Comparison of ENCODE assay signal across 26 cellular contexts in genomic region chr5:176549871-176550270, GRCh38. TPM values are rescaled to one million over a fixed set of nuclear protein-coding genes. Genes with fewer than 3 reads are reported as not detected.
DNase-seq lines count a peak whose midpoint lies in the region; ATAC-seq and TF ChIP-seq lines count a peak whose summit lies in the region.
"Had no signal": no experiment of that assay in that cellular context is flagged by ENCODE, and none has a peak within 500 bp of the region (broad histone marks: within the 10 kb centered on the region; RNA-seq: fewer than 3 reads in every experiment).

No MANE protein-coding gene starts in this region.

- H3K4me1 ChIP-seq in liver (ENCODE audit: control insufficient read depth in 4 of 4, insufficient read depth in 4 of 4, low read length in 3 of 4) = peaks cover 0 to 18% (median 11%) of the 10 kb centered on the region in 4 donors
- H3K4me1 ChIP-seq: body of pancreas, uterus had no signal

- TF ChIP-seq CTCF in liver (IDR thresholded peaks at IDR 0.05; ENCODE audit: low read depth, low read length, missing input control) = no peak

- H3K27me3 Mint-ChIP-seq in activated naive CD8-positive, alpha-beta T cell = no peaks in the 10 kb centered on the region
- H3K27me3 Mint-ChIP-seq in activated naive CD8-positive, alpha-beta T cell treated with anti-CD3 and anti-CD28 coated beads, Interleukin-2, amount 50 U/mL, for 24 hours = no peaks in the 10 kb centered on the region
- no peaks in the 10 kb centered on the region for H3K27me3 Mint-ChIP-seq in activated T-helper 17 cell treated with anti-CD3 and anti-CD28 coated beads, Interleukin-2, amount 50 U/mL, for 72 hours

- peaks cover 63% of the 10 kb centered on the region for H3K4me1 Mint-ChIP-seq in activated naive CD8-positive, alpha-beta T cell (ENCODE audit: low read depth)
- H3K4me1 Mint-ChIP-seq in activated naive CD8-positive, alpha-beta T cell treated with anti-CD3 and anti-CD28 coated beads, Interleukin-2, amount 50 U/mL, for 24 hours = peaks cover 51% of the 10 kb centered on the region
- H3K4me1 Mint-ChIP-seq in activated T-helper 17 cell treated with anti-CD3 and anti-CD28 coated beads, Interleukin-2, amount 50 U/mL, for 72 hours = peaks cover 8% of the 10 kb centered on the region
- peaks cover 51% of the 10 kb centered on the region for H3K4me1 Mint-ChIP-seq in stimulated activated effector memory CD8-positive, alpha-beta T cell treated with anti-CD3 and anti-CD28 coated beads, Interleukin-12 subunit alpha, Interleukin-12 subunit beta, amount 100 ng/mL, for 72 hours

- H3K36me3 ChIP-seq in liver (ENCODE audit: control insufficient read depth in 4 of 4, insufficient read depth in 3 of 4, low read depth in 1 of 4, low read length in 3 of 4) = no peaks in the 10 kb centered on the region
- H3K36me3 ChIP-seq: esophagus muscularis mucosa, sigmoid colon, uterus had no signal

- H3K27ac ChIP-seq in liver (ENCODE audit: low read depth in 1 of 2, low read length in 2 of 2) = peak overlapping the region; percentile 29 to 47
- H3K27ac ChIP-seq: body of pancreas, esophagus muscularis mucosa, parathyroid adenoma, sigmoid colon, uterus had no signal

- 80% methylated on average over 7 of the region's 7 CpGs for WGBS in liver

- no peaks in the 10 kb centered on the region for H3K36me3 Mint-ChIP-seq in activated naive CD8-positive, alpha-beta T cell
- no peaks in the 10 kb centered on the region for H3K36me3 Mint-ChIP-seq in activated naive CD8-positive, alpha-beta T cell treated with anti-CD3 and anti-CD28 coated beads, Interleukin-2, amount 50 U/mL, for 24 hours (ENCODE audit: low read depth)
- H3K36me3 Mint-ChIP-seq in activated T-helper 17 cell treated with anti-CD3 and anti-CD28 coated beads, Interleukin-2, amount 50 U/mL, for 72 hours (ENCODE audit: low read depth) = no peaks in the 10 kb centered on the region
- peaks cover 4% of the 10 kb centered on the region for H3K36me3 Mint-ChIP-seq in stimulated activated effector memory CD8-positive, alpha-beta T cell treated with anti-CD3 and anti-CD28 coated beads, Interleukin-12 subunit alpha, Interleukin-12 subunit beta, amount 100 ng/mL, for 72 hours
- H3K36me3 Mint-ChIP-seq: natural killer cell had no signal

- no peak for TF ChIP-seq RAD21 in liver (IDR thresholded peaks at IDR 0.05)

- no peak overlapping the region for H3K9ac ChIP-seq in liver (ENCODE audit: low read depth in 1 of 2, low read length in 2 of 2)
- H3K9ac ChIP-seq: parathyroid adenoma had no signal

- no peaks in the 10 kb centered on the region for H3K9me3 ChIP-seq in liver (ENCODE audit: control insufficient read depth in 4 of 4, low read length in 3 of 4)
- H3K9me3 ChIP-seq: body of pancreas, esophagus muscularis mucosa, sigmoid colon, uterus had no signal

- H3K4me3 ChIP-seq in liver (ENCODE audit: low read depth in 1 of 3, low read length in 3 of 3) = peak overlapping the region in 2 of 3 donors; percentile 5 to 33
- H3K4me3 ChIP-seq: body of pancreas, esophagus muscularis mucosa, sigmoid colon, uterus had no signal

- ATAC-seq in activated naive CD8-positive, alpha-beta T cell treated with anti-CD3 and anti-CD28 coated beads, Interleukin-2, amount 50 U/mL, for 24 hours = no peak
- no peak for ATAC-seq in activated T-helper 17 cell treated with anti-CD3 and anti-CD28 coated beads, Interleukin-2, amount 50 U/mL, for 72 hours (replicated peaks)
- ATAC-seq in stimulated activated effector memory CD8-positive, alpha-beta T cell treated with anti-CD3 and anti-CD28 coated beads, Interleukin-12 subunit alpha, Interleukin-12 subunit beta, amount 100 ng/mL, for 72 hours = no peak
- ATAC-seq in GM18909 (IDR thresholded peaks at IDR 0.05; ENCODE audit: poor library complexity, unreplicated experiment) = no peak
- ATAC-seq in GM21723 (IDR thresholded peaks at IDR 0.05; ENCODE audit: unreplicated experiment) = no peak
- ATAC-seq: body of pancreas, SK-N-SH treated with all-trans-retinoic acid at 6 μM for 48 hours had no signal

- no peak for DNase-seq in activated naive CD8-positive, alpha-beta T cell treated with anti-CD3 and anti-CD28 coated beads, Interleukin-2, amount 50 U/mL, for 24 hours
- no peak for DNase-seq in stimulated activated effector memory CD8-positive, alpha-beta T cell treated with anti-CD3 and anti-CD28 coated beads, Interleukin-12 subunit alpha, Interleukin-12 subunit beta, amount 100 ng/mL, for 72 hours (ENCODE audit: low spot score in 2 of 2)
- no peak for DNase-seq in NCI-H1694 (lab: John Stamatoyannopoulos, UW)
- DNase-seq: activated B cell treated with CpG ODN at 0.5 μM for 24 hours; body of pancreas; effector CD8-positive, alpha-beta T cell; H7; KG1; natural killer cell; NCI-H1694 treated with DMSO at 0.1 percent for 48 hours; NCI-H2171 treated with DMSO at 0.1 percent for 48 hours; NCI-H526; sigmoid colon; T-helper 9 cell; uterus had no signal

- no peaks in the 10 kb centered on the region for H3K9me3 Mint-ChIP-seq in activated naive CD8-positive, alpha-beta T cell (ENCODE audit: low read depth)
- H3K9me3 Mint-ChIP-seq in activated naive CD8-positive, alpha-beta T cell treated with anti-CD3 and anti-CD28 coated beads, Interleukin-2, amount 50 U/mL, for 24 hours = no peaks in the 10 kb centered on the region
- no peaks in the 10 kb centered on the region for H3K9me3 Mint-ChIP-seq in activated T-helper 17 cell treated with anti-CD3 and anti-CD28 coated beads, Interleukin-2, amount 50 U/mL, for 72 hours
- H3K9me3 Mint-ChIP-seq in stimulated activated effector memory CD8-positive, alpha-beta T cell treated with anti-CD3 and anti-CD28 coated beads, Interleukin-12 subunit alpha, Interleukin-12 subunit beta, amount 100 ng/mL, for 72 hours = no peaks in the 10 kb centered on the region
- H3K9me3 Mint-ChIP-seq: activated B cell treated with CpG ODN at 0.5 μM for 24 hours; activated T-helper 1 cell treated with anti-CD3 and anti-CD28 coated beads, Interleukin-12 subunit alpha, Interleukin-12 subunit beta, Interleukin-2, Interleukin-4 antibody, amounts not matched to agents 30 ng/mL and 10 ng/mL and 1 ng/mL, durations not matched to agents 14 hours and 24 hours and 36 hours; natural killer cell had no signal

- H3K4me3 Mint-ChIP-seq in activated naive CD8-positive, alpha-beta T cell = no peak overlapping the region
- no peak overlapping the region for H3K4me3 Mint-ChIP-seq in activated naive CD8-positive, alpha-beta T cell treated with anti-CD3 and anti-CD28 coated beads, Interleukin-2, amount 50 U/mL, for 24 hours
- H3K4me3 Mint-ChIP-seq in activated T-helper 17 cell treated with anti-CD3 and anti-CD28 coated beads, Interleukin-2, amount 50 U/mL, for 72 hours = peak overlapping the region; percentile 66
- peak overlapping the region; percentile 60 for H3K4me3 Mint-ChIP-seq in stimulated activated effector memory CD8-positive, alpha-beta T cell treated with anti-CD3 and anti-CD28 coated beads, Interleukin-12 subunit alpha, Interleukin-12 subunit beta, amount 100 ng/mL, for 72 hours
- H3K4me3 Mint-ChIP-seq: activated T-helper 1 cell treated with anti-CD3 and anti-CD28 coated beads, Interleukin-12 subunit alpha, Interleukin-12 subunit beta, Interleukin-2, Interleukin-4 antibody, amounts not matched to agents 30 ng/mL and 10 ng/mL and 1 ng/mL, durations not matched to agents 14 hours and 24 hours and 36 hours had no signal

- peak overlapping the region; percentile 28 for H3K27ac Mint-ChIP-seq in activated naive CD8-positive, alpha-beta T cell
- H3K27ac Mint-ChIP-seq in activated naive CD8-positive, alpha-beta T cell treated with anti-CD3 and anti-CD28 coated beads, Interleukin-2, amount 50 U/mL, for 24 hours = no peak overlapping the region
- peak overlapping the region; percentile 61 for H3K27ac Mint-ChIP-seq in activated T-helper 17 cell treated with anti-CD3 and anti-CD28 coated beads, Interleukin-2, amount 50 U/mL, for 72 hours
- H3K27ac Mint-ChIP-seq in stimulated activated effector memory CD8-positive, alpha-beta T cell treated with anti-CD3 and anti-CD28 coated beads, Interleukin-12 subunit alpha, Interleukin-12 subunit beta, amount 100 ng/mL, for 72 hours = peak overlapping the region; percentile 97
- H3K27ac Mint-ChIP-seq: activated B cell treated with CpG ODN at 0.5 μM for 24 hours; activated T-helper 1 cell treated with anti-CD3 and anti-CD28 coated beads, Interleukin-12 subunit alpha, Interleukin-12 subunit beta, Interleukin-2, Interleukin-4 antibody, amounts not matched to agents 30 ng/mL and 10 ng/mL and 1 ng/mL, durations not matched to agents 14 hours and 24 hours and 36 hours had no signal

- no peaks in the 10 kb centered on the region for H3K27me3 ChIP-seq in liver (ENCODE audit: control insufficient read depth in 4 of 4, insufficient read depth in 4 of 4, low read length in 3 of 4)
- H3K27me3 ChIP-seq: body of pancreas, uterus had no signal

TF ChIP-seq in liver, 16 proteins besides CTCF, POLR2A, EP300 and RAD21:
- TF ChIP-seq HNF4A (conservative IDR thresholded peaks at IDR 0.05) = peak in 1 of 2 donors; percentile 16
- no peak for TF ChIP-seq NR2F2 (IDR thresholded peaks at IDR 0.05)
TF ChIP-seq in liver: peak in this region for 1.

RNA-seq across cellular contexts. Expression of gene CDHR2, which starts 0.7 kb away (rescaled TPM):
- total RNA-seq in activated T-helper 17 cell treated with anti-CD3 and anti-CD28 coated beads, Interleukin-2, amount 50 U/mL, for 72 hours = under 1 TPM; 0.50 to 0.69 TPM
- total RNA-seq in liver = 10 to 100 TPM; 11.4 to 21.8 TPM
- polyA plus RNA-seq in liver = 10 to 100 TPM in 1 of 2 donors, 1 to 10 TPM in 1; 8.8 to 23.8 TPM
- total RNA-seq: A673 had no signal
- polyA plus RNA-seq: BJ had no signal

RNA-seq across cellular contexts. Expression of gene RNF44, which starts 12.7 kb away (rescaled TPM):
- 10 to 100 TPM; 85.3 to 88.1 TPM for total RNA-seq in activated T-helper 17 cell treated with anti-CD3 and anti-CD28 coated beads, Interleukin-2, amount 50 U/mL, for 72 hours
- 1 to 10 TPM; 3.9 to 5.5 TPM for total RNA-seq in liver
- 1 to 10 TPM; 3.2 to 6.4 TPM for polyA plus RNA-seq in liver

Comparison
In these comparisons a context has a peak if more than half of its experiments do, and no peak if none do; other contexts are left out.
1. H3K4me3 Mint-ChIP-seq: peak in activated T-helper 17 cell treated with anti-CD3 and anti-CD28 coated beads, Interleukin-2, amount 50 U/mL, for 72 hours (single experiment) and stimulated activated effector memory CD8-positive, alpha-beta T cell treated with anti-CD3 and anti-CD28 coated beads, Interleukin-12 subunit alpha, Interleukin-12 subunit beta, amount 100 ng/mL, for 72 hours (single experiment); none in activated naive CD8-positive, alpha-beta T cell (single experiment) and activated naive CD8-positive, alpha-beta T cell treated with anti-CD3 and anti-CD28 coated beads, Interleukin-2, amount 50 U/mL, for 24 hours (single experiment).
2. RNA of gene CDHR2, which starts 0.7 kb away (total RNA-seq): 11.4 to 21.8 TPM in liver; 0.50 to 0.69 TPM in activated T-helper 17 cell treated with anti-CD3 and anti-CD28 coated beads, Interleukin-2, amount 50 U/mL, for 72 hours; every median in the first group is over 4 times any median in the second.
3. RNA of gene RNF44, which starts 12.7 kb away (total RNA-seq): 85.3 to 88.1 TPM in activated T-helper 17 cell treated with anti-CD3 and anti-CD28 coated beads, Interleukin-2, amount 50 U/mL, for 72 hours; 3.9 to 5.5 TPM in liver; every median in the first group is over 10 times any median in the second.